In the genomic region with DNA sequence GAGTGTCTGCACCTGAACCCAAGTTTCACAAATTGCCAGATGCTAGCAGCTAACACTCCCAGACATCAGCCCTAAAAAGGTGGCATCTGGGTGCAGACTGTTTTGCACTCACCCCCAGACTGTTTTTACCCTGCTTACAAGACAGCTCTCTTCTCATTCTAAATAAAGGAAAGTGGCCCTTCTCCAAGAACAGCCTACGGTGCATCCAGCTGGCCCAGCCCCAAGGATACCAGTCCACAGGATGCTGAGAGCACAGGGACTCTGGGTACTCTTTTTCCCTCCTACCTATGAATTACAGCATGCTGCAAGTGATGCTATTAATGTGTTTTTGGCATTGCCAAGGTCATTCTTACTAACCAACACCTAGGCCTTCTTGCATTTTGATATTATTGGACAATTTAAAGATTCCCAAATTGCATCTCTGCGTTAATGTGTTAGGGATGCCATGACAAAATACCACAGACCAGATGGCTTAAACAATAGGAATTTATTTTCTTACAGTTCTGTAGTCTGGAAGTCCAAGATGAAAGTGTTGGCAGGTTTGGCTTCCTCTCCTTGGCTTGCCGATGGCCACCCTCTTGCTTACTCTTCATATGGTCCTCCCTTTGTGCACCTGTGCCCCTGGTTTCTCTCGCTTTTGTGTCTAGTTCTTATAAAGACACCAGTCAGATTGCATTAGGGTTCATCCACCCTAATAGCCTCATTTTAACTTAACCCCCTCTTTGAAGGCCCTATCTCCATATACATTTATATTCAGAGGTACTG, we compare ENCODE assay signal across 21 cellular contexts.
"Had no signal": no experiment of that assay in that cellular context is flagged by ENCODE, and none has a peak within 500 bp of the region (broad histone marks: within the 10 kb centered on the region; RNA-seq: fewer than 3 reads in every experiment).

No MANE protein-coding gene starts in this region.

- H3K27me3 Mint-ChIP-seq: activated B cell treated with CpG ODN at 0.5 μM for 24 hours; activated naive CD8-positive, alpha-beta T cell treated with anti-CD3 and anti-CD28 coated beads, Interleukin-2, amount 10 ng/mL, durations not matched to agents 7 days and 5 days; memory B cell; naive thymus-derived CD8-positive, alpha-beta T cell had no signal

- ATAC-seq: left lobe of liver; naive thymus-derived CD8-positive, alpha-beta T cell had no signal

- H3K27ac Mint-ChIP-seq: activated B cell treated with CpG ODN at 0.5 μM for 24 hours; activated naive CD8-positive, alpha-beta T cell treated with anti-CD3 and anti-CD28 coated beads, Interleukin-2, amount 10 ng/mL, durations not matched to agents 7 days and 5 days; activated T-helper 1 cell treated with anti-CD3 and anti-CD28 coated beads, Interleukin-12 subunit alpha, Interleukin-12 subunit beta, Interleukin-2, Interleukin-4 antibody, amounts not matched to agents 30 ng/mL and 10 ng/mL and 1 ng/mL, durations not matched to agents 14 hours and 24 hours and 36 hours; memory B cell; naive thymus-derived CD8-positive, alpha-beta T cell had no signal

- H3K4me3 ChIP-seq: ascending aorta, cardiac muscle cell, coronary artery, esophagus muscularis mucosa, suprapubic skin, upper lobe of left lung had no signal

- H3K9ac ChIP-seq: parathyroid adenoma had no signal

- H3K36me3 ChIP-seq: ascending aorta, cardiac muscle cell, esophagus muscularis mucosa, suprapubic skin, upper lobe of left lung had no signal

- H3K27me3 ChIP-seq: ascending aorta, cardiac muscle cell, esophagus muscularis mucosa, suprapubic skin, upper lobe of left lung had no signal

- H3K27ac ChIP-seq: ascending aorta, cardiac muscle cell, coronary artery, esophagus muscularis mucosa, parathyroid adenoma, suprapubic skin, upper lobe of left lung had no signal

- H3K36me3 Mint-ChIP-seq: activated naive CD8-positive, alpha-beta T cell treated with anti-CD3 and anti-CD28 coated beads, Interleukin-2, amount 10 ng/mL, durations not matched to agents 7 days and 5 days; naive thymus-derived CD8-positive, alpha-beta T cell had no signal

- H3K4me1 ChIP-seq: ascending aorta, parathyroid adenoma, suprapubic skin, upper lobe of left lung had no signal

- DNase-seq: activated B cell treated with CpG ODN at 0.5 μM for 24 hours; activated CD4-positive, alpha-beta T cell treated with anti-CD3 and anti-CD28 coated beads for 48 hours; activated CD8-positive, alpha-beta memory T cell treated with anti-CD3 and anti-CD28 coated beads for 24 hours; activated naive CD8-positive, alpha-beta T cell treated with anti-CD3 and anti-CD28 coated beads, Interleukin-2, amount 10 ng/mL, durations not matched to agents 7 days and 5 days; effector CD4-positive, alpha-beta T cell; islet precursor cell; naive thymus-derived CD8-positive, alpha-beta T cell; small intestine; stimulated activated CD4-positive, alpha-beta T cell treated with anti-CD3 and anti-CD28 coated beads, Interleukin-4, amount 100 ng/mL, for 24 hours; stimulated activated naive CD4-positive, alpha-beta T cell; SW 1271; upper lobe of left lung had no signal

- H3K4me3 Mint-ChIP-seq: activated B cell treated with CpG ODN at 0.5 μM for 24 hours; activated naive CD8-positive, alpha-beta T cell treated with anti-CD3 and anti-CD28 coated beads, Interleukin-2, amount 10 ng/mL, durations not matched to agents 7 days and 5 days; activated T-helper 1 cell treated with anti-CD3 and anti-CD28 coated beads, Interleukin-12 subunit alpha, Interleukin-12 subunit beta, Interleukin-2, Interleukin-4 antibody, amounts not matched to agents 30 ng/mL and 10 ng/mL and 1 ng/mL, durations not matched to agents 14 hours and 24 hours and 36 hours; memory B cell; naive thymus-derived CD8-positive, alpha-beta T cell had no signal

- H3K9me3 Mint-ChIP-seq: activated naive CD8-positive, alpha-beta T cell treated with anti-CD3 and anti-CD28 coated beads, Interleukin-2, amount 10 ng/mL, durations not matched to agents 7 days and 5 days had no signal

- H3K4me1 Mint-ChIP-seq: activated B cell treated with CpG ODN at 0.5 μM for 24 hours; activated naive CD8-positive, alpha-beta T cell treated with anti-CD3 and anti-CD28 coated beads, Interleukin-2, amount 10 ng/mL, durations not matched to agents 7 days and 5 days; memory B cell; naive thymus-derived CD8-positive, alpha-beta T cell had no signal
